Comparison of ENCODE assay signal across 30 cellular contexts in genomic region chr4:42554072-42554471, GRCh38.
"Had no signal": no experiment of that assay in that cellular context is flagged by ENCODE, and none has a peak within 500 bp of the region (broad histone marks: within the 10 kb centered on the region; RNA-seq: fewer than 3 reads in every experiment).

No MANE protein-coding gene starts in this region.

- H3K4me1 Mint-ChIP-seq: activated CD4-positive, alpha-beta T cell treated with anti-CD3 and anti-CD28 coated beads for 36 hours; activated CD4-positive, alpha-beta T cell treated with anti-CD3 and anti-CD28 coated beads, Interleukin-2, amount 10 ng/mL, durations not matched to agents 7 days and 5 days; activated naive CD4-positive, alpha-beta T cell treated with anti-CD3 and anti-CD28 coated beads, Interleukin-2, amount 50 U/mL, for 24 hours; activated naive CD8-positive, alpha-beta T cell treated with anti-CD3 and anti-CD28 coated beads, Interleukin-2, amount 10 ng/mL, durations not matched to agents 7 days and 5 days; WTC11 had no signal

- H3K9ac ChIP-seq: SK-N-SH had no signal

- H3K9me3 Mint-ChIP-seq: activated CD4-positive, alpha-beta T cell treated with anti-CD3 and anti-CD28 coated beads, Interleukin-2, amount 10 ng/mL, durations not matched to agents 7 days and 5 days; activated naive CD4-positive, alpha-beta T cell treated with anti-CD3 and anti-CD28 coated beads, Interleukin-2, amount 50 U/mL, for 24 hours; activated naive CD8-positive, alpha-beta T cell treated with anti-CD3 and anti-CD28 coated beads, Interleukin-2, amount 10 ng/mL, durations not matched to agents 7 days and 5 days; activated T-helper 2 cell treated with anti-CD3 and anti-CD28 coated beads, Interferon-gamma antibody, Interleukin-2, Interleukin-4, amounts not matched to agents 10 μg/mL and 5 μg/mL and 100 μg/mL, durations not matched to agents 14 hours and 24 hours and 36 hours; T-helper 1 cell treated with Interleukin-12 subunit alpha and Interleukin-12 subunit beta and Interleukin-4 antibody, amounts not matched to agents 30 μg/mL and 1 μg/mL, for 36 hours; T-helper 2 cell treated with Interferon-gamma antibody and Interleukin-4, amounts not matched to agents 5 μg/mL and 100 μg/mL, for 36 hours had no signal

- H3K27me3 ChIP-seq: brain microvascular endothelial cell, SJSA1 had no signal

- H3K4me3 Mint-ChIP-seq: activated CD4-positive, alpha-beta T cell treated with anti-CD3 and anti-CD28 coated beads for 36 hours; activated CD4-positive, alpha-beta T cell treated with anti-CD3 and anti-CD28 coated beads, Interleukin-2, amount 10 ng/mL, durations not matched to agents 7 days and 5 days; activated naive CD4-positive, alpha-beta T cell treated with anti-CD3 and anti-CD28 coated beads, Interleukin-2, amount 50 U/mL, for 24 hours; activated naive CD8-positive, alpha-beta T cell treated with anti-CD3 and anti-CD28 coated beads, Interleukin-2, amount 10 ng/mL, durations not matched to agents 7 days and 5 days; T-helper 1 cell treated with Interleukin-12 subunit alpha and Interleukin-12 subunit beta and Interleukin-4 antibody, amounts not matched to agents 30 μg/mL and 1 μg/mL, for 36 hours; T-helper 2 cell treated with Interferon-gamma antibody and Interleukin-4, amounts not matched to agents 5 μg/mL and 100 μg/mL, for 36 hours; WTC11 had no signal

- H3K27ac Mint-ChIP-seq: activated CD4-positive, alpha-beta T cell treated with anti-CD3 and anti-CD28 coated beads for 36 hours; activated CD4-positive, alpha-beta T cell treated with anti-CD3 and anti-CD28 coated beads, Interleukin-2, amount 10 ng/mL, durations not matched to agents 7 days and 5 days; activated naive CD4-positive, alpha-beta T cell treated with anti-CD3 and anti-CD28 coated beads, Interleukin-2, amount 50 U/mL, for 24 hours; activated naive CD8-positive, alpha-beta T cell treated with anti-CD3 and anti-CD28 coated beads, Interleukin-2, amount 10 ng/mL, durations not matched to agents 7 days and 5 days; activated T-helper 2 cell treated with anti-CD3 and anti-CD28 coated beads, Interferon-gamma antibody, Interleukin-2, Interleukin-4, amounts not matched to agents 10 μg/mL and 5 μg/mL and 100 μg/mL, durations not matched to agents 14 hours and 24 hours and 36 hours; T-helper 1 cell treated with Interleukin-12 subunit alpha and Interleukin-12 subunit beta and Interleukin-4 antibody, amounts not matched to agents 30 μg/mL and 1 μg/mL, for 36 hours; T-helper 2 cell treated with Interferon-gamma antibody and Interleukin-4, amounts not matched to agents 5 μg/mL and 100 μg/mL, for 36 hours; WTC11 had no signal

- H3K27me3 Mint-ChIP-seq: activated CD4-positive, alpha-beta T cell treated with anti-CD3 and anti-CD28 coated beads for 36 hours; activated CD4-positive, alpha-beta T cell treated with anti-CD3 and anti-CD28 coated beads, Interleukin-2, amount 10 ng/mL, durations not matched to agents 7 days and 5 days; activated naive CD4-positive, alpha-beta T cell treated with anti-CD3 and anti-CD28 coated beads, Interleukin-2, amount 50 U/mL, for 24 hours; activated naive CD8-positive, alpha-beta T cell treated with anti-CD3 and anti-CD28 coated beads, Interleukin-2, amount 10 ng/mL, durations not matched to agents 7 days and 5 days had no signal

- H3K9me3 ChIP-seq: SJSA1, SK-N-SH had no signal

- H3K4me1 ChIP-seq: SJSA1 had no signal

- ATAC-seq: activated CD4-positive, alpha-beta T cell treated with anti-CD3 and anti-CD28 coated beads for 36 hours; activated CD4-positive, CD25-positive, alpha-beta regulatory T cell treated with anti-CD3 and anti-CD28 coated beads, Interleukin-2, amount 50 U/mL, for 24 hours; Panc1; WTC11 had no signal

- H3K4me3 ChIP-seq: SJSA1 had no signal

- DNase-seq: activated CD4-positive, alpha-beta T cell treated with anti-CD3 and anti-CD28 coated beads for 36 hours; activated CD4-positive, alpha-beta T cell treated with anti-CD3 and anti-CD28 coated beads, Interleukin-2, amount 10 ng/mL, durations not matched to agents 7 days and 5 days; activated CD4-positive, alpha-beta T cell treated with anti-CD3 and anti-CD28 coated beads, Interleukin-2, amount 50 U/mL, for 48 hours; activated CD8-positive, alpha-beta memory T cell treated with anti-CD3 and anti-CD28 coated beads, Interleukin-2, amount 50 U/mL, for 4 hours; activated gamma-delta T cell; activated naive CD4-positive, alpha-beta T cell treated with Interleukin-2 at 50 U/mL for 16 hours; activated naive CD8-positive, alpha-beta T cell treated with anti-CD3 and anti-CD28 coated beads, Interleukin-2, amount 10 ng/mL, durations not matched to agents 7 days and 5 days; activated T-cell treated with anti-CD3 and anti-CD28 coated beads for 4 hours; activated T-cell treated with anti-CD3 and anti-CD28 coated beads, Interleukin-2, amount 50 U/mL, for 48 hours; amygdala; brain microvascular endothelial cell; central memory CD4-positive, alpha-beta T cell; Kasumi-1; KG1; NCI-H1105; NCI-H1417 treated with DMSO at 0.1 percent for 48 hours; NCI-H187 treated with DMSO at 0.1 percent for 48 hours; NCI-H2081; NCI-H345; NCI-H524 treated with DMSO at 0.1 percent for 48 hours; SHP77; SK-N-SH had no signal

- H3K36me3 ChIP-seq: brain microvascular endothelial cell, SJSA1 had no signal

- H3K27ac ChIP-seq: brain microvascular endothelial cell, SJSA1 had no signal

- H3K4me2 ChIP-seq: SK-N-SH had no signal
